In genomic region chr16:73026754-73027654, GRCh38 we compare ENCODE assay signal across 15 cellular contexts. TPM values are rescaled to one million over a fixed set of nuclear protein-coding genes. Genes with fewer than 3 reads are reported as not detected.
A peak's percentile ranks its signal among the peaks of the same experiment; 100 is the strongest.
DNase-seq lines count a peak whose midpoint lies in the region; ATAC-seq and TF ChIP-seq lines count a peak whose summit lies in the region.
"Had no signal": no experiment of that assay in that cellular context is flagged by ENCODE, and none has a peak within 500 bp of the region (broad histone marks: within the 10 kb centered on the region; RNA-seq: fewer than 3 reads in every experiment).

No MANE protein-coding gene starts in this region.

- no peaks in the 10 kb centered on the region for H3K9me2 ChIP-seq in hepatocyte (replicated peaks; ENCODE audit: insufficient read depth)

- intact Hi-C loops in body of pancreas (cut with DNase I): no loop called here

- H3K27me3 ChIP-seq in body of pancreas (no peaks in the 10 kb centered on the region), hepatocyte (no peaks in the 10 kb centered on the region), osteoblast (ENCODE audit: insufficient read depth, low read length) (no peaks in the 10 kb centered on the region), skeletal muscle tissue (ENCODE audit: control insufficient read depth in 3 of 3, insufficient read depth in 3 of 3, low read length in 3 of 3) (no peaks in the 10 kb centered on the region)

- 80 to 82% methylated on average over 13 of the region's 13 CpGs for WGBS in body of pancreas, 2 donors
- WGBS in hepatocyte (ENCODE audit: low lambda C conversion rate, missing lambda C conversion rate): 78% methylated on average over 13 of the region's 13 CpGs

- H3K4me3 ChIP-seq in body of pancreas (no peak overlapping the region), hepatocyte (no peak overlapping the region), osteoblast (ENCODE audit: insufficient read depth, low read length) (no peak overlapping the region), skeletal muscle tissue (ENCODE audit: low read length in 3 of 3) (no peak overlapping the region)
- H3K4me3 ChIP-seq: SK-N-MC had no signal

- DNase-seq in body of pancreas: peak in 3 of 4 donors; percentile 3 to 9 (median 6)
- DNase-seq in hepatocyte (ENCODE audit: low spot score): peak; percentile 3
- peak; percentile 70 for DNase-seq in osteoblast (ENCODE audit: insufficient read length, low spot score, missing footprints)
- DNase-seq in KG1 (lab: John Stamatoyannopoulos, UW): no peak
- DNase-seq: EL, MV-4-11, NCI-H1417 treated with DMSO at 0.1 percent for 48 hours, NCI-H2029 treated with DMSO at 0.1 percent for 48 hours, NCI-H2171 treated with DMSO at 0.1 percent for 48 hours, NCI-H82 had no signal

- no peak for TF ChIP-seq CTCF in body of pancreas (IDR thresholded peaks at IDR 0.05)
- no peak for TF ChIP-seq CTCF in hepatocyte (IDR thresholded peaks at IDR 0.05; ENCODE audit: poor library complexity)
- no peak for TF ChIP-seq CTCF in osteoblast (IDR thresholded peaks at IDR 0.05; ENCODE audit: extremely low read depth, low read depth, low read length)

- no peak for TF ChIP-seq POLR2A in body of pancreas (IDR thresholded peaks at IDR 0.05)

- H2AFZ ChIP-seq in hepatocyte: no peak overlapping the region
- H2AFZ ChIP-seq in osteoblast (ENCODE audit: low read length): no peak overlapping the region

- H3K79me2 ChIP-seq in hepatocyte (peaks cover 99% of the 10 kb centered on the region), osteoblast (ENCODE audit: insufficient read depth, low read length) (peaks cover 98% of the 10 kb centered on the region)

- H3K4me1 ChIP-seq in body of pancreas (peaks cover 77% of the 10 kb centered on the region), hepatocyte (ENCODE audit: insufficient read depth) (peaks cover 47% of the 10 kb centered on the region), osteoblast (ENCODE audit: insufficient read depth, low read length) (peaks cover 10% of the 10 kb centered on the region), skeletal muscle tissue (ENCODE audit: control insufficient read depth in 3 of 3, insufficient read depth in 3 of 3, low read length in 3 of 3) (peaks cover 58 to 78% (median 70%) of the 10 kb centered on the region in 3 donors)

- H3K4me2 ChIP-seq in hepatocyte (peak overlapping the region; percentile 57), osteoblast (ENCODE audit: insufficient read depth, low read length) (no peak overlapping the region)

- no peaks in the 10 kb centered on the region for H3K36me3 ChIP-seq in body of pancreas (replicated peaks in 1 of 2; ENCODE audit: insufficient read depth in 1 of 2, low read depth in 2 of 2)
- H3K36me3 ChIP-seq in hepatocyte (replicated peaks; ENCODE audit: insufficient read depth, low read depth): no peaks in the 10 kb centered on the region
- no peaks in the 10 kb centered on the region for H3K36me3 ChIP-seq in osteoblast (ENCODE audit: insufficient read depth, low read length)
- peaks cover 0 to 4% (median 0%) of the 10 kb centered on the region in 3 donors for H3K36me3 ChIP-seq in skeletal muscle tissue (ENCODE audit: control insufficient read depth in 3 of 3, insufficient read depth in 3 of 3, low read length in 3 of 3)

- peak overlapping the region in 2 of 3 donors; percentile 18 to 38 for H3K9ac ChIP-seq in skeletal muscle tissue (ENCODE audit: low read depth in 1 of 3, low read length in 3 of 3)

- ATAC-seq in body of pancreas (no peak), HG03280 (IDR thresholded peaks at IDR 0.05; ENCODE audit: unreplicated experiment) (no peak), GM18867 (IDR thresholded peaks at IDR 0.05; ENCODE audit: unreplicated experiment) (no peak)
- ATAC-seq: Panc1 had no signal

- no peaks in the 10 kb centered on the region for H3K9me3 ChIP-seq in body of pancreas
- H3K9me3 ChIP-seq in hepatocyte (ENCODE audit: low read depth): no peaks in the 10 kb centered on the region
- H3K9me3 ChIP-seq in osteoblast (ENCODE audit: low read depth, low read length): no peaks in the 10 kb centered on the region
- no peaks in the 10 kb centered on the region for H3K9me3 ChIP-seq in skeletal muscle tissue (ENCODE audit: control insufficient read depth in 3 of 3, low read length in 3 of 3)

- H4K20me1 ChIP-seq in hepatocyte (ENCODE audit: insufficient read depth, poor library complexity, severe bottlenecking): peaks cover 35% of the 10 kb centered on the region
- H4K20me1 ChIP-seq in osteoblast (ENCODE audit: insufficient read depth, low read length): peaks cover 65% of the 10 kb centered on the region

- H3K27ac ChIP-seq in body of pancreas (peak overlapping the region in 3 of 4 donors; percentile 17 to 68 (median 60)), hepatocyte (no peak overlapping the region), osteoblast (ENCODE audit: low read depth, low read length) (no peak overlapping the region), skeletal muscle tissue (ENCODE audit: low read depth, low read length) (peak overlapping the region; percentile 56)
- H3K27ac ChIP-seq: SK-N-MC had no signal

RNA-seq across cellular contexts. Expression of gene ZFHX3, which starts 20.9 kb away (rescaled TPM):
- 10 to 100 TPM; 22.4 to 24.6 TPM for total RNA-seq in body of pancreas
- 11.5 and 11.6 TPM in 2 replicates for total RNA-seq in hepatocyte
- 6.4 and 10.9 TPM in 2 replicates for polyA plus RNA-seq in hepatocyte
- 14.1 and 14.5 TPM in 2 replicates for total RNA-seq in osteoblast
- 8.9 TPM for total RNA-seq in skeletal muscle tissue

Comparison
In these comparisons a context has a peak if more than half of its experiments do, and no peak if none do; other contexts are left out.
1. H3K27ac ChIP-seq: peak in body of pancreas (3 of 4) and skeletal muscle tissue (single experiment); none in hepatocyte (single experiment) and osteoblast (single experiment).